Comparison of ENCODE assay signal across 25 cellular contexts in genomic region chr9:995192-995591, GRCh38. TPM values are rescaled to one million over a fixed set of nuclear protein-coding genes. Genes with fewer than 3 reads are reported as not detected.
"Had no signal": no experiment of that assay in that cellular context is flagged by ENCODE, and none has a peak within 500 bp of the region (broad histone marks: within the 10 kb centered on the region; RNA-seq: fewer than 3 reads in every experiment).

No MANE protein-coding gene starts in this region.

- H3K4me3 Mint-ChIP-seq: naive thymus-derived CD8-positive, alpha-beta T cell; neural progenitor cell; T-helper 1 cell treated with Interleukin-12 subunit alpha and Interleukin-12 subunit beta and Interleukin-4 antibody, amounts not matched to agents 30 μg/mL and 1 μg/mL, for 36 hours; WTC11 had no signal

- H3K4me2 ChIP-seq: neural progenitor cell had no signal

- ATAC-seq: activated naive CD4-positive, alpha-beta T cell treated with anti-CD3 and anti-CD28 coated beads, Interleukin-2, amount 50 U/mL, for 72 hours; heart right ventricle; left colon; mucosa of descending colon; naive thymus-derived CD8-positive, alpha-beta T cell; sciatic nerve; WTC11 had no signal

- H3K4me1 Mint-ChIP-seq: neural progenitor cell, WTC11 had no signal

- H3K4me3 ChIP-seq: ascending aorta, breast epithelium, coronary artery, heart right ventricle, mucosa of descending colon, neural progenitor cell, spleen, tibial artery had no signal

- H3K27ac Mint-ChIP-seq: activated naive CD4-positive, alpha-beta T cell treated with anti-CD3 and anti-CD28 coated beads, Interleukin-2, amount 50 U/mL, for 72 hours; naive thymus-derived CD8-positive, alpha-beta T cell; neural progenitor cell; T-helper 1 cell treated with Interleukin-12 subunit alpha and Interleukin-12 subunit beta and Interleukin-4 antibody, amounts not matched to agents 30 μg/mL and 1 μg/mL, for 36 hours; WTC11 had no signal

- H2AFZ ChIP-seq: neural progenitor cell had no signal

- H3K9me3 Mint-ChIP-seq: activated naive CD4-positive, alpha-beta T cell treated with anti-CD3 and anti-CD28 coated beads, Interleukin-2, amount 50 U/mL, for 72 hours; T-helper 1 cell treated with Interleukin-12 subunit alpha and Interleukin-12 subunit beta and Interleukin-4 antibody, amounts not matched to agents 30 μg/mL and 1 μg/mL, for 36 hours had no signal

- H3K36me3 Mint-ChIP-seq: activated naive CD4-positive, alpha-beta T cell treated with anti-CD3 and anti-CD28 coated beads, Interleukin-2, amount 50 U/mL, for 72 hours; naive thymus-derived CD8-positive, alpha-beta T cell had no signal

- DNase-seq: activated gamma-delta T cell treated with Interleukin-2 at 50 U/mL for 16 hours; activated T-cell treated with anti-CD3 and anti-CD28 coated beads, Interleukin-2, amount 50 U/mL, for 1 hour; cerebellar nuclear complex; heart right ventricle; left colon; mesendoderm; mucosa of descending colon; naive thymus-derived CD8-positive, alpha-beta T cell; spleen; stimulated activated CD4-positive, alpha-beta T cell treated with anti-CD3 and anti-CD28 coated beads, Interleukin-4, amount 100 ng/mL, for 24 hours; stimulated activated naive CD4-positive, alpha-beta T cell treated with Interleukin-2 at 50 U/mL for 16 hours; T1000; tibial artery had no signal

- H3K36me3 ChIP-seq: ascending aorta, breast epithelium, heart right ventricle, neural progenitor cell, spleen, tibial artery had no signal

- H3K27me3 ChIP-seq: ascending aorta had no signal

- H3K27ac ChIP-seq: ascending aorta, coronary artery, heart right ventricle, neural progenitor cell, spleen, tibial artery had no signal

- H3K9ac ChIP-seq: neural progenitor cell had no signal

- FAIRE-seq: keratinocyte had no signal

- H3K4me1 ChIP-seq: ascending aorta, breast epithelium, neural progenitor cell, tibial artery had no signal

- H3K9me3 ChIP-seq: ascending aorta, mucosa of descending colon, tibial artery had no signal

RNA-seq across cellular contexts. Expression of gene DMRT3, which starts 18.7 kb away (rescaled TPM):
- total RNA-seq: activated naive CD4-positive, alpha-beta T cell treated with anti-CD3 and anti-CD28 coated beads, Interleukin-2, amount 50 U/mL, for 72 hours; ascending aorta; heart right ventricle; left colon; mucosa of descending colon; naive thymus-derived CD8-positive, alpha-beta T cell; posterior vena cava; renal cortical epithelial cell; spleen; urinary bladder; WTC11 had no signal
- polyA plus RNA-seq: heart right ventricle; keratinocyte; naive thymus-derived CD8-positive, alpha-beta T cell; spleen had no signal

RNA-seq across cellular contexts. Expression of gene DMRT2, which starts 55.0 kb away (rescaled TPM):
- total RNA-seq: activated naive CD4-positive, alpha-beta T cell treated with anti-CD3 and anti-CD28 coated beads, Interleukin-2, amount 50 U/mL, for 72 hours; naive thymus-derived CD8-positive, alpha-beta T cell; renal cortical epithelial cell; spleen; WTC11 had no signal
- polyA plus RNA-seq: keratinocyte; naive thymus-derived CD8-positive, alpha-beta T cell; spleen had no signal
